ENCODE assay signal across 20 cellular contexts in the genomic region with DNA sequence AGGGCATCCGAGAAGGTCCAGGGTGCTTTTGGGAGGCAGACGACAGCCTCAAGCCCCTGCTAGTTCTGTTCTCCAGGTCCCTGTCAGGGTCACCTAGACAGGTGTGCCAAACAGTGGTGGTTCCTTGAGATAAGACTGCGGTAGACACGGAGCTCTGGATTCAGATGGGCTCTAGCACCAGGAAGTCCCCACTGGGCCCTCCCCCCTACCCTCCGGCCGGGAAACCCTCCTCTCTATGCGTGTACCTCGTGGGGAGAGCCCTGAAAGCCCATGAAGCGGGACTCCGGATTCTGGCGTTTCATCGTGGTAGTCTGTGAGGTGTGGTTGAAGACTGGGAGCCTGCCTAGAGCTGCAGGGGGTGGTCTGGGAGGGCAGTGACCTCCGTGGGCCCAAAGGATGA. TPM values are rescaled to one million over a fixed set of nuclear protein-coding genes. Genes with fewer than 3 reads are reported as not detected.
DNase-seq lines count a peak whose midpoint lies in the region; ATAC-seq lines count a peak whose summit lies in the region.
"Had no signal": no experiment of that assay in that cellular context is flagged by ENCODE, and none has a peak within 500 bp of the region (broad histone marks: within the 10 kb centered on the region; RNA-seq: fewer than 3 reads in every experiment).

No MANE protein-coding gene starts in this region.

- H3K4me3 ChIP-seq in iPS-18c (ENCODE audit: insufficient read depth, low read depth, low read length) = peak overlapping the region; percentile 22; the same call in 1 of the 2 replicates

- H3K4me3 Mint-ChIP-seq in activated T-cell treated with anti-CD3 and anti-CD28 coated beads, Interleukin-2, amount 50 U/mL, for 24 hours = peak overlapping the region; percentile 4
- H3K4me3 Mint-ChIP-seq in T-helper 17 cell = peak overlapping the region; percentile 84
- peak overlapping the region; percentile 78 for H3K4me3 Mint-ChIP-seq in stimulated activated effector memory CD8-positive, alpha-beta T cell treated with anti-CD3 and anti-CD28 coated beads, Interleukin-12 subunit alpha, Interleukin-12 subunit beta, amount 100 ng/mL, for 72 hours

- no peaks in the 10 kb centered on the region for H3K9me3 Mint-ChIP-seq in activated T-cell treated with anti-CD3 and anti-CD28 coated beads, Interleukin-2, amount 50 U/mL, for 24 hours
- no peaks in the 10 kb centered on the region for H3K9me3 Mint-ChIP-seq in stimulated activated effector memory CD8-positive, alpha-beta T cell treated with anti-CD3 and anti-CD28 coated beads, Interleukin-12 subunit alpha, Interleukin-12 subunit beta, amount 100 ng/mL, for 72 hours

- peaks cover 17% of the 10 kb centered on the region for H3K4me1 Mint-ChIP-seq in activated T-cell treated with anti-CD3 and anti-CD28 coated beads, Interleukin-2, amount 50 U/mL, for 24 hours (ENCODE audit: low read depth)
- H3K4me1 Mint-ChIP-seq in T-helper 17 cell = peaks cover 27% of the 10 kb centered on the region
- H3K4me1 Mint-ChIP-seq in stimulated activated effector memory CD8-positive, alpha-beta T cell treated with anti-CD3 and anti-CD28 coated beads, Interleukin-12 subunit alpha, Interleukin-12 subunit beta, amount 100 ng/mL, for 72 hours = peaks cover 52% of the 10 kb centered on the region

- H3K27me3 Mint-ChIP-seq in activated T-cell treated with anti-CD3 and anti-CD28 coated beads, Interleukin-2, amount 50 U/mL, for 24 hours = peaks cover 57% of the 10 kb centered on the region
- peaks cover 54% of the 10 kb centered on the region for H3K27me3 Mint-ChIP-seq in T-helper 17 cell

- no peaks in the 10 kb centered on the region for H3K36me3 Mint-ChIP-seq in activated T-cell treated with anti-CD3 and anti-CD28 coated beads, Interleukin-2, amount 50 U/mL, for 24 hours (ENCODE audit: low read depth)
- peaks cover 3% of the 10 kb centered on the region for H3K36me3 Mint-ChIP-seq in T-helper 17 cell (ENCODE audit: low read depth)
- H3K36me3 Mint-ChIP-seq in stimulated activated effector memory CD8-positive, alpha-beta T cell treated with anti-CD3 and anti-CD28 coated beads, Interleukin-12 subunit alpha, Interleukin-12 subunit beta, amount 100 ng/mL, for 72 hours = no peaks in the 10 kb centered on the region

- H3K27ac Mint-ChIP-seq in activated T-cell treated with anti-CD3 and anti-CD28 coated beads, Interleukin-2, amount 50 U/mL, for 24 hours = no peak overlapping the region
- H3K27ac Mint-ChIP-seq in T-helper 17 cell = no peak overlapping the region
- no peak overlapping the region for H3K27ac Mint-ChIP-seq in stimulated activated effector memory CD8-positive, alpha-beta T cell treated with anti-CD3 and anti-CD28 coated beads, Interleukin-12 subunit alpha, Interleukin-12 subunit beta, amount 100 ng/mL, for 72 hours

- no peak for ATAC-seq in T-helper 17 cell
- no peak for ATAC-seq in stimulated activated effector memory CD8-positive, alpha-beta T cell treated with anti-CD3 and anti-CD28 coated beads, Interleukin-12 subunit alpha, Interleukin-12 subunit beta, amount 100 ng/mL, for 72 hours
- ATAC-seq in GM21367 (IDR thresholded peaks at IDR 0.05; ENCODE audit: unreplicated experiment) = no peak
- ATAC-seq: A549, gastroesophageal sphincter, right cardiac atrium, Right ventricle myocardium inferior had no signal

- H3K9me3 ChIP-seq in T-helper 17 cell (ENCODE audit: control insufficient read depth, low read length, poor library complexity, severe bottlenecking) = no peaks in the 10 kb centered on the region
- no peaks in the 10 kb centered on the region for H3K9me3 ChIP-seq in iPS-18c (ENCODE audit: control insufficient read depth, insufficient read depth, low read length)
- H3K9me3 ChIP-seq: A549, BLaER1, esophagus muscularis mucosa, gastroesophageal sphincter, testis had no signal

- DNase-seq in activated T-cell treated with anti-CD3 and anti-CD28 coated beads, Interleukin-2, amount 50 U/mL, for 24 hours = no peak
- DNase-seq in activated T-cell treated with anti-CD3 and anti-CD28 coated beads, Interleukin-2, amount 50 U/mL, for 48 hours = no peak
- DNase-seq in T-helper 17 cell (no peak), GM03348 (ENCODE audit: low spot score) (no peak), retina (no peak)
- no peak for DNase-seq in stimulated activated effector memory CD8-positive, alpha-beta T cell treated with anti-CD3 and anti-CD28 coated beads, Interleukin-12 subunit alpha, Interleukin-12 subunit beta, amount 100 ng/mL, for 72 hours (ENCODE audit: low spot score in 2 of 2)
- DNase-seq: activated CD4-positive, alpha-beta T cell treated with anti-CD3 and anti-CD28 coated beads for 48 hours; effector CD8-positive, alpha-beta T cell; MM.1S; NCI-H774; right cardiac atrium; SW 1271; testis had no signal

RNA-seq across cellular contexts. Expression of a gene that starts 2.1 kb away (rescaled TPM):
- 1 to 10 TPM; 3.1 to 3.9 TPM for total RNA-seq in T-helper 17 cell

Comparison
In these comparisons a context has a peak if more than half of its experiments do, and no peak if none do; other contexts are left out.
1. H3K4me3 Mint-ChIP-seq: peak in every context shown above with its lines; median percentile 84 in T-helper 17 cell; 78 in stimulated activated effector memory CD8-positive, alpha-beta T cell treated with anti-CD3 and anti-CD28 coated beads, Interleukin-12 subunit alpha, Interleukin-12 subunit beta, amount 100 ng/mL, for 72 hours; 4 in activated T-cell treated with anti-CD3 and anti-CD28 coated beads, Interleukin-2, amount 50 U/mL, for 24 hours.